In genomic region chr9:28805197-28805596, GRCh38 we compare ENCODE assay signal across 18 cellular contexts.
DNase-seq lines count a peak whose midpoint lies in the region; ATAC-seq and TF ChIP-seq lines count a peak whose summit lies in the region.
"Had no signal": no experiment of that assay in that cellular context is flagged by ENCODE, and none has a peak within 500 bp of the region (broad histone marks: within the 10 kb centered on the region; RNA-seq: fewer than 3 reads in every experiment).

No MANE protein-coding gene starts in this region.

- no peak for ATAC-seq in T-helper 17 cell

- H3K79me2 ChIP-seq in SK-N-SH (ENCODE audit: insufficient read depth) (no peaks in the 10 kb centered on the region), smooth muscle cell (ENCODE audit: low read depth) (no peaks in the 10 kb centered on the region)

- H3F3A ChIP-seq in SK-N-SH (replicated peaks; ENCODE audit: insufficient read depth) (peaks cover 30% of the 10 kb centered on the region), smooth muscle cell (ENCODE audit: low read depth) (peaks cover 14% of the 10 kb centered on the region)

- TF ChIP-seq RAD21 in SK-N-SH (IDR thresholded peaks at IDR 0.05; ENCODE audit: low read length): peak; percentile 45

- no peak overlapping the region for H3K4me3 Mint-ChIP-seq in T-helper 17 cell
- H3K4me3 Mint-ChIP-seq: B cell; CD14-positive monocyte; CD4-positive, alpha-beta T cell; CD8-positive, alpha-beta memory T cell; HFFc6 had no signal

- H3K27ac Mint-ChIP-seq in T-helper 17 cell: no peak overlapping the region
- H3K27ac Mint-ChIP-seq: B cell; CD14-positive monocyte; CD4-positive, alpha-beta T cell; CD8-positive, alpha-beta memory T cell; HFFc6 had no signal

- no peaks in the 10 kb centered on the region for H3K9me2 ChIP-seq in SK-N-SH

- H3K27ac ChIP-seq in SK-N-SH (ENCODE audit: low read depth in 2 of 2, low read length in 1 of 2) (peak overlapping the region in 1 of 2 experiments; percentile 71; a peak in 2 of 4 replicates), smooth muscle cell (ENCODE audit: low read depth) (no peak overlapping the region)
- H3K27ac ChIP-seq: 22Rv1; BLaER1 treated with 17β-estradiol and CSF1 and Interleukin-3, amounts not matched to agents 10 nM and 100 nM had no signal

- CTCF ChIA-PET in SK-N-SH (lab: Yijun Ruan, JAX): interaction anchor here (1.5 kb wide), 1 partner anchor 406 kb away, joined by 5 read pairs; no protein-coding TSS in a partner anchor

- H4K20me1 ChIP-seq in SK-N-SH (ENCODE audit: insufficient read depth) (peaks cover 3% of the 10 kb centered on the region), smooth muscle cell (ENCODE audit: low read depth) (no peaks in the 10 kb centered on the region)
- H4K20me1 ChIP-seq: BLaER1 treated with 17β-estradiol and CSF1 and Interleukin-3, amounts not matched to agents 10 nM and 100 nM had no signal

- H3K4me3 ChIP-seq in SK-N-SH (ENCODE audit: low read depth in 2 of 2, low read length in 1 of 2): no peak overlapping the region
- H3K4me3 ChIP-seq in smooth muscle cell: no peak overlapping the region
- H3K4me3 ChIP-seq: BLaER1 treated with 17β-estradiol and CSF1 and Interleukin-3, amounts not matched to agents 10 nM and 100 nM; HAP-1 had no signal

- H3K4me1 Mint-ChIP-seq in T-helper 17 cell: no peaks in the 10 kb centered on the region
- H3K4me1 Mint-ChIP-seq: B cell; CD14-positive monocyte; CD8-positive, alpha-beta memory T cell had no signal

- peaks cover 17 to 18% of the 10 kb centered on the region in 2 experiments; a peak in 3 of 4 replicates for H3K4me1 ChIP-seq in SK-N-SH (ENCODE audit: control insufficient read depth in 1 of 2, insufficient read depth in 2 of 2, low read depth in 1 of 2, low read length in 1 of 2)
- H3K4me1 ChIP-seq in smooth muscle cell (ENCODE audit: low read depth): no peaks in the 10 kb centered on the region
- H3K4me1 ChIP-seq: BLaER1 treated with 17β-estradiol and CSF1 and Interleukin-3, amounts not matched to agents 10 nM and 100 nM; HAP-1 had no signal

- H3K9ac ChIP-seq in SK-N-SH: no peak overlapping the region
- no peak overlapping the region for H3K9ac ChIP-seq in smooth muscle cell (ENCODE audit: low read depth)
- H3K9ac ChIP-seq: BLaER1 treated with 17β-estradiol and CSF1 and Interleukin-3, amounts not matched to agents 10 nM and 100 nM had no signal

- TF ChIP-seq CTCF in SK-N-SH (IDR thresholded peaks at IDR 0.05) (no peak), smooth muscle cell (IDR thresholded peaks at IDR 0.05; ENCODE audit: borderline replicate concordance, insufficient read depth, poor library complexity, severe bottlenecking) (no peak)

- H3K9me3 ChIP-seq in SK-N-SH (no peaks in the 10 kb centered on the region), smooth muscle cell (replicated peaks; ENCODE audit: low read depth) (no peaks in the 10 kb centered on the region), T-helper 17 cell (ENCODE audit: control insufficient read depth, low read length, poor library complexity, severe bottlenecking) (no peaks in the 10 kb centered on the region)
- H3K9me3 ChIP-seq: BLaER1 treated with 17β-estradiol and CSF1 and Interleukin-3, amounts not matched to agents 10 nM and 100 nM; HAP-1 had no signal

- H3K36me3 ChIP-seq in SK-N-SH (replicated peaks in 1 of 2; ENCODE audit: control insufficient read depth in 1 of 2, insufficient read depth in 2 of 2, low read length in 1 of 2) (no peaks in the 10 kb centered on the region), smooth muscle cell (ENCODE audit: low read depth) (no peaks in the 10 kb centered on the region)
- H3K36me3 ChIP-seq: BLaER1 treated with 17β-estradiol and CSF1 and Interleukin-3, amounts not matched to agents 10 nM and 100 nM; HAP-1 had no signal

- TF ChIP-seq EP300 in SK-N-SH (IDR thresholded peaks at IDR 0.05; ENCODE audit: borderline replicate concordance in 1 of 2, low read depth in 1 of 2, low read length in 1 of 2): peak in 1 of 2 experiments; percentile 93; a peak in 2 of 4 replicates

- H3K27me3 ChIP-seq in SK-N-SH (ENCODE audit: insufficient read depth) (no peaks in the 10 kb centered on the region), smooth muscle cell (ENCODE audit: low read depth) (no peaks in the 10 kb centered on the region)
- H3K27me3 ChIP-seq: BLaER1 treated with 17β-estradiol and CSF1 and Interleukin-3, amounts not matched to agents 10 nM and 100 nM had no signal

- H3K4me2 ChIP-seq in SK-N-SH (no peak overlapping the region), smooth muscle cell (peak overlapping the region; percentile 9)
- H3K4me2 ChIP-seq: BLaER1 treated with 17β-estradiol and CSF1 and Interleukin-3, amounts not matched to agents 10 nM and 100 nM had no signal

- POLR2A ChIA-PET in SK-N-SH (lab: Yijun Ruan, JAX): no interaction called here

- no peak overlapping the region for H2AFZ ChIP-seq in SK-N-SH (ENCODE audit: low read depth)
- H2AFZ ChIP-seq in smooth muscle cell (ENCODE audit: low read depth): no peak overlapping the region

- 86% methylated on average over 1 of the region's 1 CpG for WGBS in SK-N-SH (ENCODE audit: low lambda C conversion rate)
- WGBS in smooth muscle cell (ENCODE audit: low lambda C conversion rate): 40% methylated on average over 1 of the region's 1 CpG

- no peaks in the 10 kb centered on the region for H3K27me3 Mint-ChIP-seq in T-helper 17 cell
- H3K27me3 Mint-ChIP-seq: B cell; CD4-positive, alpha-beta T cell; CD8-positive, alpha-beta memory T cell had no signal

- DNase-seq in NCI-H446 treated with DMSO at 0.1 percent for 48 hours (lab: John Stamatoyannopoulos, UW) (peak; percentile 27), NCI-H446 (lab: John Stamatoyannopoulos, UW) (no peak), SK-N-SH (peak; percentile 31), smooth muscle cell (lab: John Stamatoyannopoulos, UW; ENCODE audit: unreplicated experiment) (no peak), T-helper 17 cell (no peak), DMS153 (lab: John Stamatoyannopoulos, UW) (no peak)
- DNase-seq: CD4-positive, alpha-beta T cell; CD8-positive, alpha-beta memory T cell; DMS 273 treated with DMSO at 0.1 percent for 48 hours; DMS53; DMS79 treated with DMSO at 0.1 percent for 48 hours; GOT3; HFFc6 had no signal

- H3K36me3 Mint-ChIP-seq in T-helper 17 cell (ENCODE audit: low read depth): no peaks in the 10 kb centered on the region
- H3K36me3 Mint-ChIP-seq: CD14-positive monocyte; CD8-positive, alpha-beta memory T cell had no signal

TF ChIP-seq in SK-N-SH, 30 proteins besides CTCF, POLR2A, EP300 and RAD21 (continues in another document):
- peak; percentile 50 for TF ChIP-seq TCF12 (IDR thresholded peaks at IDR 0.05)
- peak; percentile 60 for TF ChIP-seq RFX5 (IDR thresholded peaks at IDR 0.05; ENCODE audit: low read length)
- no peak for TF ChIP-seq USF1 (IDR thresholded peaks at IDR 0.05; ENCODE audit: borderline replicate concordance, low read depth)
- peak; percentile 70 for TF ChIP-seq CHD2 (IDR thresholded peaks at IDR 0.05; ENCODE audit: low read length, partially characterized antibody)
- TF ChIP-seq GABPA (IDR thresholded peaks at IDR 0.05; ENCODE audit: low read depth): no peak
- TF ChIP-seq, protein P1, sequence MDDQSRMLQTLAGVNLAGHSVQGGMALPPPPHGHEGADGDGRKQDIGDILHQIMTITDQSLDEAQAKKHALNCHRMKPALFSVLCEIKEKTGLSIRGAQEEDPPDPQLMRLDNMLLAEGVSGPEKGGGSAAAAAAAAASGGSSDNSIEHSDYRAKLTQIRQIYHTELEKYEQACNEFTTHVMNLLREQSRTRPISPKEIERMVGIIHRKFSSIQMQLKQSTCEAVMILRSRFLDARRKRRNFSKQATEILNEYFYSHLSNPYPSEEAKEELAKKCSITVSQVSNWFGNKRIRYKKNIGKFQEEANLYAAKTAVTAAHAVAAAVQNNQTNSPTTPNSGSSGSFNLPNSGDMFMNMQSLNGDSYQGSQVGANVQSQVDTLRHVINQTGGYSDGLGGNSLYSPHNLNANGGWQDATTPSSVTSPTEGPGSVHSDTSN (IDR thresholded peaks at IDR 0.05): no peak
- TF ChIP-seq FOXM1 (IDR thresholded peaks at IDR 0.05; ENCODE audit: low read depth): no peak
- peak; percentile 44; the same call in 1 of the 2 replicates for TF ChIP-seq FOXJ3 (CRISPR knock-in tag; IDR thresholded peaks at IDR 0.05)
- no peak for TF ChIP-seq USF2 (IDR thresholded peaks at IDR 0.05; ENCODE audit: borderline replicate concordance, low read depth, low read length)
- no peak for TF ChIP-seq TEAD4 (IDR thresholded peaks at IDR 0.05; ENCODE audit: borderline replicate concordance, insufficient read depth)
- TF ChIP-seq POLR2AphosphoS5 (IDR thresholded peaks at IDR 0.05; ENCODE audit: low read depth, low read length): 0 out of 2 replicates have a peak, but pooled peaks have one; percentile 29
- TF ChIP-seq TAF1 (IDR thresholded peaks at IDR 0.05; ENCODE audit: borderline replicate concordance, low read depth, low read length): no peak
- TF ChIP-seq YY1 (IDR thresholded peaks at IDR 0.05; ENCODE audit: low read depth): no peak
- peak; percentile 91 for TF ChIP-seq GATA2 (CRISPR knock-in tag; IDR thresholded peaks at IDR 0.05)
- TF ChIP-seq SMC3 (IDR thresholded peaks at IDR 0.05; ENCODE audit: low read depth, low read length): no peak
- TF ChIP-seq RXRA (IDR thresholded peaks at IDR 0.05; ENCODE audit: borderline replicate concordance, low read depth): no peak
- TF ChIP-seq RCOR1 (IDR thresholded peaks at IDR 0.05; ENCODE audit: low read length): peak; percentile 88
- TF ChIP-seq MEF2A (IDR thresholded peaks at IDR 0.05; ENCODE audit: borderline replicate concordance, low read depth): no peak

Comparison
In these comparisons a context has a peak if more than half of its experiments do, and no peak if none do; other contexts are left out.
1. DNase-seq: peak in NCI-H446 treated with DMSO at 0.1 percent for 48 hours (single experiment) and SK-N-SH (single experiment); none in NCI-H446 (0 of 2), smooth muscle cell (single experiment), T-helper 17 cell (0 of 3) and DMS153 (single experiment).